In the genomic region with DNA sequence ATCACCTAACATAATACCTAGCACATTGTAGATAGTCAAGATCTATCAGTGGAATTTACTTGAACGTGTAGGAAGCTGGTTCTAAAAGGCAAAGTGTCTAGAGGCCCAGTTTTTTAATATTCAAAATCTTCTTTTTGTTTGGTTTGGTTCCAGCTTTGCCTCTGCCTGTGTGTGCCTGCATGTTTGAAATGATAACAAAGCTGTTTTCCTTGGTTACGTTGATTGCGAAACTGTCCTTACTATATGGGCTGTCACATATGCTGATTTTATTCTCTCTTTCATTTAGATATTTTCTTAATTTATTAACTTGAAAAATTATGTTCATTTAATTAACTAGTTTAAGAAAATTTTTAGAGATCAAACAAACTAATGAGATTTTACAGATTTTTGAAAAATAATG, we compare ENCODE assay signal across 22 cellular contexts.
DNase-seq lines count a peak whose midpoint lies in the region; ATAC-seq and FAIRE-seq lines count a peak whose summit lies in the region.
"Had no signal": no experiment of that assay in that cellular context is flagged by ENCODE, and none has a peak within 500 bp of the region (broad histone marks: within the 10 kb centered on the region; RNA-seq: fewer than 3 reads in every experiment).

No MANE protein-coding gene starts in this region.

- peak; percentile 54 for FAIRE-seq in endometrium (lab: Jason Lieb, UNC)

- no peak for ATAC-seq in GM19324 (IDR thresholded peaks at IDR 0.05; ENCODE audit: low FRiP score, unreplicated experiment)
- ATAC-seq: gastrocnemius medialis; HCT116; natural killer cell treated with Interleukin-12 subunit alpha and Interleukin-12 subunit beta and Interleukin-15 and Interleukin-18, amount 100 ng/mL, for 72 hours; T-helper 17 cell had no signal

- DNase-seq in DMS53 (lab: John Stamatoyannopoulos, UW) = peak; percentile 36
- DNase-seq in DMS53 treated with DMSO at 0.1 percent for 48 hours (lab: John Stamatoyannopoulos, UW; ENCODE audit: unreplicated experiment) = no peak
- DNase-seq in NCI-H2171 treated with DMSO at 0.1 percent for 48 hours (lab: John Stamatoyannopoulos, UW) = peak; percentile 59
- peak; percentile 15 for DNase-seq in renal cortical epithelial cell (ENCODE audit: low read depth)
- DNase-seq in SKM-1 treated with dmso at 0.1 percent for 144 hours (lab: John Stamatoyannopoulos, UW; ENCODE audit: unreplicated experiment) = no peak
- no peak for DNase-seq in NCI-H187 treated with DMSO at 0.1 percent for 48 hours (lab: John Stamatoyannopoulos, UW)
- DNase-seq: activated CD4-positive, alpha-beta memory T cell treated with anti-CD3 and anti-CD28 coated beads, Interleukin-2, amount 10 ng/mL, durations not matched to agents 7 days and 5 days; activated naive CD4-positive, alpha-beta T cell; activated T-cell treated with anti-CD3 and anti-CD28 coated beads, Interleukin-2, amount 50 U/mL, for 1 hour; anterior cingulate cortex; C1 segment of cervical spinal cord; gastrocnemius medialis; NCI-H1048; NCI-H2029 treated with DMSO at 0.1 percent for 48 hours; NCI-H526 treated with DMSO at 0.1 percent for 48 hours; stomach; T-helper 17 cell; upper lobe of left lung had no signal

Comparison
In these comparisons a context has a peak if more than half of its experiments do, and no peak if none do; other contexts are left out.
1. DNase-seq: peak in DMS53 (single experiment), NCI-H2171 treated with DMSO at 0.1 percent for 48 hours (single experiment) and renal cortical epithelial cell (single experiment); none in DMS53 treated with DMSO at 0.1 percent for 48 hours (single experiment), SKM-1 treated with dmso at 0.1 percent for 144 hours (single experiment) and NCI-H187 treated with DMSO at 0.1 percent for 48 hours (single experiment).